Comparison of ENCODE assay signal across 14 cellular contexts in the genomic region with DNA sequence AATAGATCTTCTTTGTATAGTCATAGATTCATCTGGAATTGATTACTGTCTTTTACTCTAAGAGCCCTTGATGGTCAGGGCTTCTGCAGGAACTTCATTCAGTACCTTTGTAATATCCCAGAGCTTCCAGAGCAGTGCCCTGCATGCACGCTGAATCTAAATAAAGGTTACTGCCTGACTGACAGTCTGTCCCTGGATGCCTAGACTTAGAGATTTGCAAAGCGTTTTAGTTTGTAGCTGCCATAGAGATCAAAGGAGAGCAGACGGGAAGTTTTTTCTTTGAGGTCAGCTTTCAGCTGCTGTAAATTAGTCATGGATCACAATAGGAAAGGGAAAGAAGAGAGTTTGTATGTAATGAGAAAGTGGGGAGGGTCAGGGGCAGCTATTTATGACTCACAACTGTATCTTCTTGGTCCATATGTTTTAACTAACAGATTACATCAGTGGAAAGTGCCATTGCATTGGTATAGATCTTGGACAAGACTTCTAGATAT. TPM values are rescaled to one million over a fixed set of nuclear protein-coding genes. Genes with fewer than 3 reads are reported as not detected.
DNase-seq lines count a peak whose midpoint lies in the region; TF ChIP-seq lines count a peak whose summit lies in the region.
"Had no signal": no experiment of that assay in that cellular context is flagged by ENCODE, and none has a peak within 500 bp of the region (broad histone marks: within the 10 kb centered on the region; RNA-seq: fewer than 3 reads in every experiment).

No MANE protein-coding gene starts in this region.

- no CpG with 5 or more reads among the region's 3 CpGs for WGBS in neuronal stem cell (ENCODE audit: extremely low coverage in 2 of 2, insufficient read length in 2 of 2, insufficient replicate concordance in 1 of 2), 2 donors

- H3K9me3 Mint-ChIP-seq in endothelial cell (ENCODE audit: unreplicated experiment) = no peaks in the 10 kb centered on the region
- H3K9me3 Mint-ChIP-seq in activated CD4-positive, alpha-beta T cell treated with anti-CD3 and anti-CD28 coated beads, Interleukin-2, amount 10 ng/mL, durations not matched to agents 7 days and 5 days = no peaks in the 10 kb centered on the region
- H3K9me3 Mint-ChIP-seq: T-cell had no signal

- no peak overlapping the region for H2BK5ac ChIP-seq in neuronal stem cell (ENCODE audit: low read length)

- no peak overlapping the region for H3K4me3 ChIP-seq in neuronal stem cell (ENCODE audit: low read length in 2 of 2)
- no peak overlapping the region for H3K4me3 ChIP-seq in dorsolateral prefrontal cortex
- H3K4me3 ChIP-seq: esophagus squamous epithelium, psoas muscle had no signal

- H2AFZ ChIP-seq in neuronal stem cell (ENCODE audit: low read length) = peak overlapping the region; percentile 60

- intact Hi-C loops in dorsolateral prefrontal cortex (cut with DNase I) = no loop called here

- H2BK12ac ChIP-seq in neuronal stem cell (ENCODE audit: low read length) = no peak overlapping the region

- no peak overlapping the region for H3K18ac ChIP-seq in neuronal stem cell (ENCODE audit: low read length)

- no peak overlapping the region for H2AK5ac ChIP-seq in neuronal stem cell (ENCODE audit: low read depth, low read length)

- no peaks in the 10 kb centered on the region for H3K36me3 Mint-ChIP-seq in endothelial cell (ENCODE audit: low read depth, unreplicated experiment)
- no peaks in the 10 kb centered on the region for H3K36me3 Mint-ChIP-seq in activated CD4-positive, alpha-beta T cell treated with anti-CD3 and anti-CD28 coated beads, Interleukin-2, amount 10 ng/mL, durations not matched to agents 7 days and 5 days (ENCODE audit: low read depth)
- H3K36me3 Mint-ChIP-seq: T-cell had no signal

- H2BK15ac ChIP-seq in neuronal stem cell (ENCODE audit: low read length) = no peak overlapping the region

- peak; percentile 2 for DNase-seq in GM03348 (ENCODE audit: low spot score)
- peak; percentile 54 for DNase-seq in NCI-H748 (lab: John Stamatoyannopoulos, UW; ENCODE audit: unreplicated experiment)
- DNase-seq in endothelial cell (ENCODE audit: low spot score) = peak; percentile 4
- DNase-seq in neuronal stem cell (ENCODE audit: low spot score) = no peak
- no peak for DNase-seq in mucosa of gallbladder (ENCODE audit: low spot score)
- DNase-seq in dorsolateral prefrontal cortex = no peak
- no peak for DNase-seq in activated CD4-positive, alpha-beta T cell treated with anti-CD3 and anti-CD28 coated beads, Interleukin-2, amount 50 U/mL, for 48 hours
- DNase-seq in activated CD4-positive, alpha-beta T cell treated with anti-CD3 and anti-CD28 coated beads, Interleukin-2, amount 10 ng/mL, durations not matched to agents 7 days and 5 days = no peak
- DNase-seq: esophagus squamous epithelium, NCI-H510A treated with DMSO at 0.1 percent for 48 hours, psoas muscle, T-cell had no signal

- no peaks in the 10 kb centered on the region for H3K9me3 ChIP-seq in neuronal stem cell (replicated peaks in 1 of 2; ENCODE audit: control insufficient read depth in 2 of 2, insufficient read depth in 1 of 2, low read depth in 1 of 2, low read length in 2 of 2)
- H3K9me3 ChIP-seq: esophagus squamous epithelium, psoas muscle had no signal

- H2BK120ac ChIP-seq in neuronal stem cell (ENCODE audit: low read depth, low read length) = no peak overlapping the region

- H3K9ac ChIP-seq in neuronal stem cell (ENCODE audit: low read depth, low read length, poor library complexity) = no peak overlapping the region
- H3K9ac ChIP-seq: KMS-11 had no signal

- H4K91ac ChIP-seq in neuronal stem cell (ENCODE audit: low read depth, low read length, poor library complexity) = no peak overlapping the region

- POLR2A ChIA-PET in activated CD4-positive, alpha-beta T cell treated with anti-CD3 and anti-CD28 coated beads, Interleukin-2, amount 10 ng/mL, durations not matched to agents 7 days and 5 days (lab: Charles Lee) = no interaction called here

- H3K4me2 ChIP-seq in neuronal stem cell (ENCODE audit: insufficient read depth, low read length, poor library complexity, severe bottlenecking) = no peak overlapping the region
- H3K4me2 ChIP-seq: KMS-11 had no signal

- no peak overlapping the region for H3K4me3 Mint-ChIP-seq in endothelial cell (ENCODE audit: unreplicated experiment)
- H3K4me3 Mint-ChIP-seq in activated CD4-positive, alpha-beta T cell treated with anti-CD3 and anti-CD28 coated beads, Interleukin-2, amount 10 ng/mL, durations not matched to agents 7 days and 5 days = no peak overlapping the region
- H3K4me3 Mint-ChIP-seq: T-cell had no signal

- no peak overlapping the region for H3K14ac ChIP-seq in neuronal stem cell (ENCODE audit: low read length)

- TF ChIP-seq CTCF in endothelial cell (IDR thresholded peaks at IDR 0.05; ENCODE audit: unreplicated experiment) = no peak
- TF ChIP-seq CTCF in dorsolateral prefrontal cortex (IDR thresholded peaks at IDR 0.05 in 54 of 56, conservative IDR thresholded peaks at IDR 0.05 in 2 of 56; ENCODE audit: low read depth in 1 of 56, partially characterized antibody in 56 of 56) = no peak

- no peaks in the 10 kb centered on the region for H3K36me3 ChIP-seq in neuronal stem cell (replicated peaks in 1 of 2; ENCODE audit: control insufficient read depth in 2 of 2, insufficient read depth in 2 of 2, low read length in 2 of 2)
- H3K36me3 ChIP-seq: esophagus squamous epithelium had no signal

- H3K23ac ChIP-seq in neuronal stem cell (ENCODE audit: low read depth, low read length, poor library complexity) = no peak overlapping the region

- H3K4ac ChIP-seq in neuronal stem cell (ENCODE audit: low read length) = no peak overlapping the region

- H3K79me1 ChIP-seq in neuronal stem cell (ENCODE audit: low read depth, low read length) = no peaks in the 10 kb centered on the region

- peaks cover 3 to 10% of the 10 kb centered on the region in 2 donors for H3K4me1 ChIP-seq in neuronal stem cell (ENCODE audit: control insufficient read depth in 2 of 2, insufficient read depth in 1 of 2, low read depth in 1 of 2, low read length in 2 of 2)
- H3K4me1 ChIP-seq: esophagus squamous epithelium, psoas muscle had no signal

- H3K27ac Mint-ChIP-seq in endothelial cell (ENCODE audit: unreplicated experiment) = peak overlapping the region; percentile 43
- no peak overlapping the region for H3K27ac Mint-ChIP-seq in activated CD4-positive, alpha-beta T cell treated with anti-CD3 and anti-CD28 coated beads, Interleukin-2, amount 10 ng/mL, durations not matched to agents 7 days and 5 days
- H3K27ac Mint-ChIP-seq: T-cell had no signal

- CTCF ChIA-PET in activated CD4-positive, alpha-beta T cell treated with anti-CD3 and anti-CD28 coated beads, Interleukin-2, amount 10 ng/mL, durations not matched to agents 7 days and 5 days (lab: Charles Lee) = no interaction called here

- H3K27me3 Mint-ChIP-seq in endothelial cell (ENCODE audit: unreplicated experiment) = no peaks in the 10 kb centered on the region
- H3K27me3 Mint-ChIP-seq in activated CD4-positive, alpha-beta T cell treated with anti-CD3 and anti-CD28 coated beads, Interleukin-2, amount 10 ng/mL, durations not matched to agents 7 days and 5 days = peaks cover 10% of the 10 kb centered on the region

- H4K8ac ChIP-seq in neuronal stem cell (ENCODE audit: low read depth, low read length) = no peak overlapping the region

- H3K27me3 ChIP-seq in neuronal stem cell (ENCODE audit: control insufficient read depth in 3 of 3, insufficient read depth in 3 of 3, low read depth in 1 of 3, low read length in 3 of 3) (no peaks in the 10 kb centered on the region), dorsolateral prefrontal cortex (peaks cover 0 to 8% (median 0%) of the 10 kb centered on the region in 45 donors)
- H3K27me3 ChIP-seq: esophagus squamous epithelium had no signal

- H3K27ac ChIP-seq in neuronal stem cell (replicated peaks; ENCODE audit: low read length) (no peak overlapping the region), dorsolateral prefrontal cortex (no peak overlapping the region)
- H3K27ac ChIP-seq: esophagus squamous epithelium, KMS-11, psoas muscle had no signal

- peaks cover 20% of the 10 kb centered on the region for H3K4me1 Mint-ChIP-seq in endothelial cell (ENCODE audit: unreplicated experiment)
- no peaks in the 10 kb centered on the region for H3K4me1 Mint-ChIP-seq in activated CD4-positive, alpha-beta T cell treated with anti-CD3 and anti-CD28 coated beads, Interleukin-2, amount 10 ng/mL, durations not matched to agents 7 days and 5 days
- H3K4me1 Mint-ChIP-seq: T-cell had no signal

RNA-seq across cellular contexts. Expression of a gene that starts 45.2 kb away (rescaled TPM):
- not detected for total RNA-seq in endothelial cell (ENCODE audit: unreplicated experiment)
- polyA plus RNA-seq in neuronal stem cell (2013, experiment 1 of 2) = not detected
- polyA plus RNA-seq in neuronal stem cell (2013, experiment 2 of 2) = not detected
- total RNA-seq in mucosa of gallbladder = 0.06 TPM
- 10 to 100 TPM in 25 of 120 experiments, 1 to 10 TPM in 95; 2.0 to 14.0 (median 8.2) TPM for total RNA-seq in dorsolateral prefrontal cortex
- total RNA-seq in activated CD4-positive, alpha-beta T cell treated with anti-CD3 and anti-CD28 coated beads, Interleukin-2, amount 10 ng/mL, durations not matched to agents 7 days and 5 days = not detected
- total RNA-seq: lower leg skin had no signal

Comparison
In these comparisons a context has a peak if more than half of its experiments do, and no peak if none do; other contexts are left out.
1. DNase-seq: peak in GM03348 (single experiment), NCI-H748 (single experiment) and endothelial cell (single experiment); none in neuronal stem cell (single experiment), mucosa of gallbladder (single experiment), dorsolateral prefrontal cortex (0 of 10), activated CD4-positive, alpha-beta T cell treated with anti-CD3 and anti-CD28 coated beads, Interleukin-2, amount 50 U/mL, for 48 hours (0 of 2) and activated CD4-positive, alpha-beta T cell treated with anti-CD3 and anti-CD28 coated beads, Interleukin-2, amount 10 ng/mL, durations not matched to agents 7 days and 5 days (single experiment).